In the genomic region with DNA sequence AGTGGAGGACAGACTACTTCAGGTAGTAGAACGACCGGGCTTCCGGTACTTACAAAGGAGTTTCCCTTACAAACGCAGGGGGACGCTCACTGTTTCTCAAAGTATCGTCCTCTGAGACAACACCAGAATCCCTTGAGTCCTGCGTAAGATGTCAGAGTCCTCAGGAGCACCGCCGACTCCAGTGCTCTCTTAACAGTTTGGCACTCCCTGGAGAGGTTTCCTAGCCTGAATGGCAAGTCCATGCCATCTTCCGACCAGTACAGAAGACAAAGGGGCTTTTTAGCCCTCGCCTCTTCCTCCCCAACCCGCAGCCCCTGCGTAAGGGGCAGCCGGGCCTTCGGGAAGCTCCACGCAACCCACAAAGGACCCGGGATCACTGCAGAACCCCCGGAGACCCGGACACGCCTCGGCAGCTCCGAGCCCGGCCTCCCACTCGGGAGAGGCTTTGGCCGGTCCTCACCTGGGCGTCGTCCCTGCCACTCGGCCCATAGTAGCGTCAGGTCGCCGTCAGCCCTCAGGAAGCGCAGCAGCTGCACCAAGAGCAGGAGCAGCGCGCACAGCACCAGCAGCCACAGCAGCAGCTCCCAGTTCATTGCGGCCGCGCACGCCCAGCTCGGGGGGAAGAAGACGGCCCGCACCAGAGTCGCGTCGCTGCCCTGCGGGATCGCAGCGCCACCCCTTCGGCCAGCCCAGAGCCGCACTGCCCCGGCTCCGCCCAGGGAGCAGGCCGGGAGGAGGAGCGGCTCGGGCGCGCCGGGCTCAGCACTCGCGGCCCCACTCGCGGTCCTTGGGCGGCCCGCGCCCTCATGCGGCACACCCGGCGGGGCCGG, we compare ENCODE assay signal across 8 cellular contexts. TPM values are rescaled to one million over a fixed set of nuclear protein-coding genes. Genes with fewer than 3 reads are reported as not detected.
DNase-seq lines count a peak whose midpoint lies in the region; ATAC-seq and TF ChIP-seq lines count a peak whose summit lies in the region.

A gene with protein sequence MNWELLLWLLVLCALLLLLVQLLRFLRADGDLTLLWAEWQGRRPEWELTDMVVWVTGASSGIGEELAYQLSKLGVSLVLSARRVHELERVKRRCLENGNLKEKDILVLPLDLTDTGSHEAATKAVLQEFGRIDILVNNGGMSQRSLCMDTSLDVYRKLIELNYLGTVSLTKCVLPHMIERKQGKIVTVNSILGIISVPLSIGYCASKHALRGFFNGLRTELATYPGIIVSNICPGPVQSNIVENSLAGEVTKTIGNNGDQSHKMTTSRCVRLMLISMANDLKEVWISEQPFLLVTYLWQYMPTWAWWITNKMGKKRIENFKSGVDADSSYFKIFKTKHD (minus strand): TSS at position 682 of the 830 bp plus-strand sequence. CDS start 89 bp downstream, at position 593.

- no peak for TF ChIP-seq CTCF in mucosa of descending colon (IDR thresholded peaks at IDR 0.05)

- peak within 1 kb of the TSS; percentile 92 to 100 (median 97) for H3K4me3 Mint-ChIP-seq in CD8-positive, alpha-beta memory T cell

- H3K4me1 Mint-ChIP-seq in CD8-positive, alpha-beta memory T cell, result peaks cover 50 to 60% (median 54%) of the 10 kb centered on the region in 3 donors

- peak; percentile 56 to 74 (median 65) for DNase-seq in CD8-positive, alpha-beta memory T cell
- DNase-seq in NOMO-1 treated with DMSO at 0.1 percent for 48 hours (lab: John Stamatoyannopoulos, UW; ENCODE audit: unreplicated experiment) (peak; percentile 78), epidermal melanocyte (ENCODE audit: insufficient read length, low spot score) (peak; percentile 71), mucosa of descending colon (peak; percentile 82 to 91 (median 89))
- peak; percentile 60 for DNase-seq in activated CD8-positive, alpha-beta memory T cell treated with anti-CD3 and anti-CD28 coated beads, Interleukin-2, amount 50 U/mL, for 4 hours
- DNase-seq in stimulated activated CD8-positive, alpha-beta memory T cell treated with anti-CD3 and anti-CD28 coated beads, Interleukin-4, amount 100 ng/mL, for 1 hour (ENCODE audit: low read depth in 2 of 2, low spot score in 1 of 2), result peak; percentile 30 to 55

- CTCF ChIA-PET in CD8-positive, alpha-beta memory T cell (lab: Charles Lee), result interaction anchor here (0.8 to 5.1 kb wide), 16 partner anchors 10 to 200 kb away, joined by 3 to 49 read pairs (median 7); a partner anchor contains a TSS

- no peaks in the 10 kb centered on the region for H3K9me3 ChIP-seq in CD8-positive, alpha-beta memory T cell (ENCODE audit: low read length)
- no peaks in the 10 kb centered on the region for H3K9me3 ChIP-seq in mucosa of descending colon

- peaks cover 0 to 26% (median 3%) of the 10 kb centered on the region in 3 donors for H3K36me3 Mint-ChIP-seq in CD8-positive, alpha-beta memory T cell

- H3K36me3 ChIP-seq in CD8-positive, alpha-beta memory T cell (ENCODE audit: insufficient read depth, low read length), result no peaks in the 10 kb centered on the region
- no peaks in the 10 kb centered on the region for H3K36me3 ChIP-seq in mucosa of descending colon (ENCODE audit: low read depth)

- ATAC-seq in GM19372 (IDR thresholded peaks at IDR 0.05; ENCODE audit: low read depth, unreplicated experiment), result peak; percentile 86
- ATAC-seq in HG03521 (IDR thresholded peaks at IDR 0.05; ENCODE audit: unreplicated experiment), result peak; percentile 87
- peak; percentile 98 for ATAC-seq in mucosa of descending colon

- H3K27ac ChIP-seq in CD8-positive, alpha-beta memory T cell (ENCODE audit: low read depth, low read length), result peak within 1 kb of the TSS; percentile 91

- peak within 1 kb of the TSS; percentile 95 to 100 (median 99) for H3K27ac Mint-ChIP-seq in CD8-positive, alpha-beta memory T cell

- intact Hi-C loops in mucosa of descending colon (cut with DNase I, micrococcal nuclease), result no loop called here

- H3K27me3 Mint-ChIP-seq in CD8-positive, alpha-beta memory T cell, result no peaks in the 10 kb centered on the region

- H3K4me1 ChIP-seq in CD8-positive, alpha-beta memory T cell (ENCODE audit: insufficient read depth, low read length), result peaks cover 31% of the 10 kb centered on the region
- no peaks in the 10 kb centered on the region for H3K4me1 ChIP-seq in mucosa of descending colon (ENCODE audit: low read depth)

- H3K27me3 ChIP-seq in CD8-positive, alpha-beta memory T cell (ENCODE audit: insufficient read depth, low read length, poor library complexity, severe bottlenecking), result no peaks in the 10 kb centered on the region

- H3K9me3 Mint-ChIP-seq in CD8-positive, alpha-beta memory T cell, result no peaks in the 10 kb centered on the region

- POLR2A ChIA-PET in CD8-positive, alpha-beta memory T cell (lab: Charles Lee), result interaction anchor here (0.6 to 3.6 kb wide), 7 partner anchors 9 to 200 kb away, joined by 3 to 37 read pairs (median 9); a partner anchor contains a TSS

- peak within 1 kb of the TSS; percentile 92 for H3K4me3 ChIP-seq in CD8-positive, alpha-beta memory T cell (ENCODE audit: low read length)
- peak within 1 kb of the TSS; percentile 84 for H3K4me3 ChIP-seq in mucosa of descending colon

RNA-seq across cellular contexts. Expression of the gene that starts here (rescaled TPM):
- total RNA-seq in CD8-positive, alpha-beta memory T cell, result 10 to 100 TPM; 79.8 to 80.6 TPM
- 272 TPM for polyA plus RNA-seq in CD8-positive, alpha-beta memory T cell
- total RNA-seq in mucosa of descending colon, result 10 to 100 TPM; 63.4 to 96.3 (median 83.5) TPM

Comparison
In these comparisons a context has a peak if more than half of its experiments do, and no peak if none do; other contexts are left out.
1. Peak in every context shown above with its lines: DNase-seq, ATAC-seq, H3K4me3 ChIP-seq and H3K27ac ChIP-seq.